In genomic region chr7:26201261-26202018, GRCh38 we compare ENCODE assay signal across 8 cellular contexts. TPM values are rescaled to one million over a fixed set of nuclear protein-coding genes. Genes with fewer than 3 reads are reported as not detected.
DNase-seq lines count a peak whose midpoint lies in the region; ATAC-seq and TF ChIP-seq lines count a peak whose summit lies in the region.

TSS of gene CBX3 (plus strand) at chr7:26201745. CDS start at chr7:26202999, 1,254 bp downstream.

- peak within 1 kb of the TSS; percentile 98 to 100 for H3K27ac ChIP-seq in coronary artery

- H3K4me3 ChIP-seq in BE2C (ENCODE audit: low read depth, low read length) = peak within 1 kb of the TSS; percentile 85
- peak within 1 kb of the TSS; percentile 89 for H3K4me3 ChIP-seq in coronary artery

- no peaks in the 10 kb centered on the region for H3K9me3 ChIP-seq in BE2C

- DNase-seq in BE2C = peak; percentile 97
- peak; percentile 38 for DNase-seq in GM19240 (ENCODE audit: insufficient read length, low spot score)
- DNase-seq in NCI-H526 (lab: John Stamatoyannopoulos, UW) = peak; percentile 94 to 96
- peak; percentile 95 for DNase-seq in activated CD4-positive, alpha-beta T cell treated with anti-CD3 and anti-CD28 coated beads for 48 hours
- DNase-seq in coronary artery (ENCODE audit: low spot score) = peak; percentile 93
- peak; percentile 89 to 93 for DNase-seq in left colon
- peak; percentile 92 for DNase-seq in stimulated activated CD4-positive, alpha-beta T cell treated with anti-CD3 and anti-CD28 coated beads, Interleukin-1b, Interleukin-23, amount 100 ng/mL, for 48 hours

- TF ChIP-seq CTCF in BE2C (IDR thresholded peaks at IDR 0.05; ENCODE audit: low read depth, low read length) (no peak), coronary artery (IDR thresholded peaks at IDR 0.05) (no peak)

- no peaks in the 10 kb centered on the region for H3K27me3 ChIP-seq in BE2C

- peaks cover 7% of the 10 kb centered on the region for H3K4me1 ChIP-seq in BE2C

- intact Hi-C loops in left colon (cut with DNase I, micrococcal nuclease) = loop anchor here in 1 of 2 donors (5.0 kb wide), 1 partner anchor 961 kb away; no protein-coding TSS in a partner anchor

- H3K36me3 ChIP-seq in BE2C = peaks cover 68% of the 10 kb centered on the region

- ATAC-seq in HG03442 (IDR thresholded peaks at IDR 0.05; ENCODE audit: unreplicated experiment) (peak; percentile 32), left colon (peak; percentile 65)

RNA-seq across cellular contexts. Expression of gene CBX3, which starts in this region (rescaled TPM):
- 138 TPM for polyA plus RNA-seq in BE2C (2012; ENCODE audit: insufficient read depth, insufficient read length, low read depth)
- total RNA-seq in left colon = 10 to 100 TPM; 73.3 to 81.3 TPM

Comparison
In these comparisons a context has a peak if more than half of its experiments do, and no peak if none do; other contexts are left out.
1. Peak in every context shown above with its lines: DNase-seq, ATAC-seq, H3K4me3 ChIP-seq and H3K27ac ChIP-seq.
2. DNase-seq: peak in every context shown above with its lines; median percentile 97 in BE2C; 95 in NCI-H526; 95 in activated CD4-positive, alpha-beta T cell treated with anti-CD3 and anti-CD28 coated beads for 48 hours; 93 in coronary artery; 92 in stimulated activated CD4-positive, alpha-beta T cell treated with anti-CD3 and anti-CD28 coated beads, Interleukin-1b, Interleukin-23, amount 100 ng/mL, for 48 hours; 91 in left colon; 38 in GM19240.